In the genomic region with DNA sequence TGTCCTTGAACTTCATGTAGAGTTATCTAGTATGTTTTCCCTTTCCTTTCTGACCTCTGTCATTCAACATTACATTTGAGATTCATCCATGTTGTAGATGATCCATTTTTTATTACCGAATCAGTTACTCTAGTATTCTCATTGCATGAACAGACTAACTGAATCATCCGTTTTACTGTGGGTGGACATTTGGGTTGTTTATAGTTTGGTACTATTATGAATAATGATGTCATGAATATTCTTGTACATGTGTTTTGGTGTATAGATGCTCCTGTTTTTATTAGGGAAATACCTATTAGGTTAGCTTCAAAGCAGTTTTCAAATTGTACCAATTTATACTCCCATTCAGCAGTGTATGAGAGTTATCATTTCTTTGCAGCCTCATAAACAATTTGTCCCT, we compare ENCODE assay signal across 14 cellular contexts.
"Had no signal": no experiment of that assay in that cellular context is flagged by ENCODE, and none has a peak within 500 bp of the region (broad histone marks: within the 10 kb centered on the region; RNA-seq: fewer than 3 reads in every experiment).

No MANE protein-coding gene starts in this region.

- H3K27me3 ChIP-seq: ascending aorta, neural progenitor cell, ovary, transverse colon had no signal

- H3K4me1 Mint-ChIP-seq: activated CD4-positive, alpha-beta memory T cell treated with anti-CD3 and anti-CD28 coated beads, Interleukin-2, amount 10 ng/mL, durations not matched to agents 7 days and 5 days had no signal

- ATAC-seq: activated CD4-positive, alpha-beta T cell treated with anti-CD3 and anti-CD28 coated beads for 36 hours; left cardiac atrium; lower lobe of right lung had no signal

- H3K27me3 Mint-ChIP-seq: activated CD4-positive, alpha-beta memory T cell treated with anti-CD3 and anti-CD28 coated beads, Interleukin-2, amount 10 ng/mL, durations not matched to agents 7 days and 5 days; activated CD4-positive, alpha-beta T cell treated with anti-CD3 and anti-CD28 coated beads for 36 hours had no signal

- H3K9me3 Mint-ChIP-seq: activated CD4-positive, alpha-beta memory T cell treated with anti-CD3 and anti-CD28 coated beads, Interleukin-2, amount 10 ng/mL, durations not matched to agents 7 days and 5 days; endodermal cell; neural progenitor cell had no signal

- DNase-seq: activated CD4-positive, alpha-beta memory T cell treated with anti-CD3 and anti-CD28 coated beads, Interleukin-2, amount 10 ng/mL, durations not matched to agents 7 days and 5 days; activated CD4-positive, alpha-beta T cell treated with anti-CD3 and anti-CD28 coated beads for 36 hours; activated gamma-delta T cell treated with Interleukin-2 at 50 U/mL for 16 hours; activated T-cell treated with anti-CD3 and anti-CD28 coated beads, Interleukin-2, amount 50 U/mL, for 48 hours; endodermal cell; left cardiac atrium; lower lobe of right lung; ovary; stimulated activated CD4-positive, alpha-beta T cell treated with anti-CD3 and anti-CD28 coated beads, Interleukin-1b, Interleukin-23, amount 100 ng/mL, for 48 hours; substantia nigra; T-helper 2 cell; transverse colon had no signal

- H2AFZ ChIP-seq: neural progenitor cell had no signal

- H3K36me3 ChIP-seq: neural progenitor cell, ovary, transverse colon had no signal

- H3K4me1 ChIP-seq: lower lobe of right lung had no signal

- H3K9ac ChIP-seq: neural progenitor cell had no signal

- H3K9me3 ChIP-seq: ascending aorta, lower lobe of right lung, ovary, transverse colon had no signal

- H3K27ac Mint-ChIP-seq: activated CD4-positive, alpha-beta memory T cell treated with anti-CD3 and anti-CD28 coated beads, Interleukin-2, amount 10 ng/mL, durations not matched to agents 7 days and 5 days; activated CD4-positive, alpha-beta T cell treated with anti-CD3 and anti-CD28 coated beads for 36 hours; endodermal cell; neural progenitor cell had no signal

- H3K27ac ChIP-seq: ascending aorta, lower lobe of right lung, neural progenitor cell, ovary had no signal

- H3K4me3 ChIP-seq: ascending aorta, lower lobe of right lung, neural progenitor cell, ovary, transverse colon had no signal

- H3K4me2 ChIP-seq: neural progenitor cell had no signal

- H3K4me3 Mint-ChIP-seq: activated CD4-positive, alpha-beta memory T cell treated with anti-CD3 and anti-CD28 coated beads, Interleukin-2, amount 10 ng/mL, durations not matched to agents 7 days and 5 days; activated CD4-positive, alpha-beta T cell treated with anti-CD3 and anti-CD28 coated beads for 36 hours; endodermal cell; neural progenitor cell had no signal
